Comparison of ENCODE assay signal across 14 cellular contexts in genomic region chr17:83062011-83062817, GRCh38. TPM values are rescaled to one million over a fixed set of nuclear protein-coding genes. Genes with fewer than 3 reads are reported as not detected.
DNase-seq lines count a peak whose midpoint lies in the region; ATAC-seq and TF ChIP-seq lines count a peak whose summit lies in the region.
"Had no signal": no experiment of that assay in that cellular context is flagged by ENCODE, and none has a peak within 500 bp of the region (broad histone marks: within the 10 kb centered on the region; RNA-seq: fewer than 3 reads in every experiment).

No MANE protein-coding gene starts in this region.

- no peak overlapping the region for H3K4me3 ChIP-seq in coronary artery
- H3K4me3 ChIP-seq in neural progenitor cell: no peak overlapping the region
- H3K4me3 ChIP-seq: hepatocyte, stomach had no signal

- H3K4me3 Mint-ChIP-seq in natural killer cell treated with Interleukin-12 subunit alpha and Interleukin-12 subunit beta and Interleukin-15 and Interleukin-18, amount 100 ng/mL, for 72 hours: no peak overlapping the region
- no peak overlapping the region for H3K4me3 Mint-ChIP-seq in natural killer cell
- H3K4me3 Mint-ChIP-seq in neural progenitor cell: peak overlapping the region; percentile 15
- no peak overlapping the region for H3K4me3 Mint-ChIP-seq in HFFc6
- H3K4me3 Mint-ChIP-seq: IgD-negative memory B cell had no signal

- H3F3A ChIP-seq in neural progenitor cell (ENCODE audit: low read depth): no peaks in the 10 kb centered on the region

- ATAC-seq in natural killer cell treated with Interleukin-12 subunit alpha and Interleukin-12 subunit beta and Interleukin-15 and Interleukin-18, amount 100 ng/mL, for 72 hours: no peak
- ATAC-seq in natural killer cell (no peak), HG03159 (IDR thresholded peaks at IDR 0.05; ENCODE audit: unreplicated experiment) (no peak), GM21360 (IDR thresholded peaks at IDR 0.05; ENCODE audit: unreplicated experiment) (no peak)

- H2AFZ ChIP-seq in neural progenitor cell (replicated peaks): no peak overlapping the region
- H2AFZ ChIP-seq: hepatocyte had no signal

- H3K4me1 Mint-ChIP-seq in natural killer cell treated with Interleukin-12 subunit alpha and Interleukin-12 subunit beta and Interleukin-15 and Interleukin-18, amount 100 ng/mL, for 72 hours (ENCODE audit: low read depth in 2 of 2): peaks cover 0 to 3% of the 10 kb centered on the region in 2 donors
- H3K4me1 Mint-ChIP-seq in natural killer cell: no peaks in the 10 kb centered on the region
- peaks cover 7% of the 10 kb centered on the region for H3K4me1 Mint-ChIP-seq in neural progenitor cell
- H3K4me1 Mint-ChIP-seq in HFFc6 (ENCODE audit: low read depth): peaks cover 4% of the 10 kb centered on the region; the same call in 1 of the 2 replicates

- H3K9me3 Mint-ChIP-seq in natural killer cell treated with Interleukin-12 subunit alpha and Interleukin-12 subunit beta and Interleukin-15 and Interleukin-18, amount 100 ng/mL, for 72 hours: no peaks in the 10 kb centered on the region
- no peaks in the 10 kb centered on the region for H3K9me3 Mint-ChIP-seq in natural killer cell
- H3K9me3 Mint-ChIP-seq in neural progenitor cell: no peaks in the 10 kb centered on the region
- no peaks in the 10 kb centered on the region for H3K9me3 Mint-ChIP-seq in HFFc6

- H3K9ac ChIP-seq in neural progenitor cell: no peak overlapping the region

- H3K9me3 ChIP-seq in neural progenitor cell (ENCODE audit: low read depth): no peaks in the 10 kb centered on the region
- H3K9me3 ChIP-seq: stomach had no signal

- H3K79me2 ChIP-seq in neural progenitor cell (ENCODE audit: low read depth): no peaks in the 10 kb centered on the region
- H3K79me2 ChIP-seq: hepatocyte had no signal

- intact Hi-C loops in natural killer cell (cut with micrococcal nuclease): no loop called here

- H3K27ac ChIP-seq in coronary artery: no peak overlapping the region
- H3K27ac ChIP-seq in neural progenitor cell: no peak overlapping the region
- H3K27ac ChIP-seq: hepatocyte, stomach had no signal

- H4K20me1 ChIP-seq in neural progenitor cell (ENCODE audit: low read depth): no peaks in the 10 kb centered on the region

- H3K27me3 ChIP-seq in neural progenitor cell: no peaks in the 10 kb centered on the region
- H3K27me3 ChIP-seq: hepatocyte, stomach had no signal

- H3K27ac Mint-ChIP-seq in natural killer cell treated with Interleukin-12 subunit alpha and Interleukin-12 subunit beta and Interleukin-15 and Interleukin-18, amount 100 ng/mL, for 72 hours: no peak overlapping the region
- H3K27ac Mint-ChIP-seq in natural killer cell: no peak overlapping the region
- H3K27ac Mint-ChIP-seq in neural progenitor cell: no peak overlapping the region
- no peak overlapping the region for H3K27ac Mint-ChIP-seq in HFFc6
- H3K27ac Mint-ChIP-seq: IgD-negative memory B cell had no signal

- no peak overlapping the region for H3K4me2 ChIP-seq in neural progenitor cell
- H3K4me2 ChIP-seq: hepatocyte had no signal

- peaks cover 0 to 2% of the 10 kb centered on the region in 2 donors for H3K27me3 Mint-ChIP-seq in natural killer cell treated with Interleukin-12 subunit alpha and Interleukin-12 subunit beta and Interleukin-15 and Interleukin-18, amount 100 ng/mL, for 72 hours
- peaks cover 0 to 3% of the 10 kb centered on the region in 2 donors for H3K27me3 Mint-ChIP-seq in natural killer cell (ENCODE audit: low read depth in 2 of 2)
- H3K27me3 Mint-ChIP-seq in neural progenitor cell (ENCODE audit: insufficient read depth, low read depth): peaks cover 7% of the 10 kb centered on the region
- H3K27me3 Mint-ChIP-seq in HFFc6 (ENCODE audit: insufficient read depth): peaks cover 2% of the 10 kb centered on the region; the same call in 1 of the 2 replicates

- no peaks in the 10 kb centered on the region for H3K36me3 Mint-ChIP-seq in natural killer cell treated with Interleukin-12 subunit alpha and Interleukin-12 subunit beta and Interleukin-15 and Interleukin-18, amount 100 ng/mL, for 72 hours
- H3K36me3 Mint-ChIP-seq in natural killer cell: no peaks in the 10 kb centered on the region
- H3K36me3 Mint-ChIP-seq in neural progenitor cell: no peaks in the 10 kb centered on the region
- H3K36me3 Mint-ChIP-seq in HFFc6 (ENCODE audit: low read depth): no peaks in the 10 kb centered on the region
- H3K36me3 Mint-ChIP-seq: IgD-negative memory B cell had no signal

- no peaks in the 10 kb centered on the region for H3K4me1 ChIP-seq in neural progenitor cell

- peak; percentile 51 for DNase-seq in natural killer cell treated with Interleukin-12 subunit alpha and Interleukin-12 subunit beta and Interleukin-15 and Interleukin-18, amount 100 ng/mL, for 72 hours (ENCODE audit: low spot score)
- DNase-seq in natural killer cell (no peak), coronary artery (ENCODE audit: low spot score) (peak; percentile 62), neural progenitor cell (ENCODE audit: low spot score) (no peak), NCI-H1694 treated with DMSO at 0.1 percent for 48 hours (lab: John Stamatoyannopoulos, UW) (no peak), HFFc6 (no peak)
- DNase-seq: HCEC 1CT, NCI-H1092, NCI-H2171 treated with DMSO at 0.1 percent for 48 hours had no signal

- no peak for TF ChIP-seq CTCF in natural killer cell (IDR thresholded peaks at IDR 0.05)
- TF ChIP-seq CTCF in coronary artery (IDR thresholded peaks at IDR 0.05): no peak
- TF ChIP-seq CTCF in neural progenitor cell (IDR thresholded peaks at IDR 0.05): no peak
- no peak for TF ChIP-seq CTCF in HFFc6 (IDR thresholded peaks at IDR 0.05)

- H3K36me3 ChIP-seq in neural progenitor cell: no peaks in the 10 kb centered on the region
- H3K36me3 ChIP-seq: stomach had no signal

RNA-seq across cellular contexts. Expression of gene METRNL, which starts 17.2 kb away (rescaled TPM):
- 100 to 1,000 TPM; 179 to 208 TPM for total RNA-seq in natural killer cell treated with Interleukin-12 subunit alpha and Interleukin-12 subunit beta and Interleukin-15 and Interleukin-18, amount 100 ng/mL, for 72 hours
- total RNA-seq in natural killer cell (100 to 1,000 TPM; 227 to 390 (median 325) TPM), neural progenitor cell (ENCODE audit: low replicate concordance) (3.6 and 12.9 TPM in 2 replicates)
- total RNA-seq in HFFc6 (2021; fragmentation: NEBNext Ultra II Directional; extraction: Animal tissue kit (Norgen Biotek cat#: 25700)): 10 to 100 TPM; 54.4 to 96.7 (median 90.9) TPM

Comparison
In these comparisons a context has a peak if more than half of its experiments do, and no peak if none do; other contexts are left out.
1. DNase-seq: peak in natural killer cell treated with Interleukin-12 subunit alpha and Interleukin-12 subunit beta and Interleukin-15 and Interleukin-18, amount 100 ng/mL, for 72 hours (single experiment) and coronary artery (single experiment); none in natural killer cell (single experiment), neural progenitor cell (single experiment), NCI-H1694 treated with DMSO at 0.1 percent for 48 hours (single experiment) and HFFc6 (single experiment).